ENCODE assay signal across 16 cellular contexts in genomic region chr13:47252627-47253026, GRCh38.
"Had no signal": no experiment of that assay in that cellular context is flagged by ENCODE, and none has a peak within 500 bp of the region (broad histone marks: within the 10 kb centered on the region; RNA-seq: fewer than 3 reads in every experiment).

No MANE protein-coding gene starts in this region.

- H3K36me3 ChIP-seq: lower lobe of right lung, upper lobe of right lung had no signal

- DNase-seq: activated CD4-positive, alpha-beta T cell treated with anti-CD3 and anti-CD28 coated beads, Interleukin-2, amount 50 U/mL, for 48 hours; activated naive CD4-positive, alpha-beta T cell treated with Interleukin-2 at 50 U/mL for 16 hours; caudate nucleus; left colon; lower lobe of right lung; nephron progenitor cell; occipital lobe; right cardiac atrium; small intestine; stimulated activated CD4-positive, alpha-beta T cell treated with anti-CD3 and anti-CD28 coated beads, Interleukin-4, amount 100 ng/mL, for 4 hours; stimulated activated CD8-positive, alpha-beta memory T cell treated with anti-CD3 and anti-CD28 coated beads, Interleukin-4, amount 100 ng/mL, for 48 hours; T-cell; T1000; upper lobe of right lung had no signal

- H3K27me3 ChIP-seq: upper lobe of right lung had no signal

- H3K4me3 ChIP-seq: lower lobe of right lung, upper lobe of right lung had no signal

- H3K4me1 ChIP-seq: lower lobe of right lung, upper lobe of right lung had no signal

- ATAC-seq: activated T-helper 17 cell treated with anti-CD3 and anti-CD28 coated beads, Interleukin-2, amount 50 U/mL, for 72 hours; left colon; lower lobe of right lung; right cardiac atrium; T-cell; upper lobe of right lung had no signal

- H3K27ac ChIP-seq: lower lobe of right lung, upper lobe of right lung, VCaP had no signal

- H3K9me3 ChIP-seq: lower lobe of right lung, upper lobe of right lung had no signal
